In the genomic region with DNA sequence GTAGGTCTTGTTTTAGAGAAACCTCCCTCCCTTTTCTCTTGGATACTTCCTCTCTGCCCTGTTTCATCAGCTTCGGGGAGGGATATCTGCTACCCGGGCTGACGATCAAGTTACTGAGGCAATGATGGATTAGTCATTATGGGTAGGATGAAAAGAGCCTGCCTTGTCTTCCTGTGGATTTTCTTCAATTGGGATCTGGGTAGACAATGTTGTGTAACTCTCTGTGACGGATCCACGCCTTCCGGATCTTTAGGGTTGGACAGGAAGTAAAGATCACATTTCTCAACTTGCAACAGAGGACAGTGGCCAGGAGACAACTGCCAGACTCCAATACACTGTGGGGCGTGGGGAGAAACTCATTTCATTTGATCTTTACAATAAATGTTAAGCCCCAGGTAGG, we compare ENCODE assay signal across 10 cellular contexts. TPM values are rescaled to one million over a fixed set of nuclear protein-coding genes. Genes with fewer than 3 reads are reported as not detected.
DNase-seq lines count a peak whose midpoint lies in the region; ATAC-seq and TF ChIP-seq lines count a peak whose summit lies in the region.
"Had no signal": no experiment of that assay in that cellular context is flagged by ENCODE, and none has a peak within 500 bp of the region (broad histone marks: within the 10 kb centered on the region; RNA-seq: fewer than 3 reads in every experiment).

No MANE protein-coding gene starts in this region.

- ATAC-seq in right lobe of liver = peak; percentile 79 to 91 (median 90)

- H3K4me1 ChIP-seq in colonic mucosa (no peaks in the 10 kb centered on the region), right lobe of liver (no peaks in the 10 kb centered on the region)

- H3K4me3 ChIP-seq in colonic mucosa (no peak overlapping the region), right lobe of liver (no peak overlapping the region)

- H3K36me3 ChIP-seq in colonic mucosa (no peaks in the 10 kb centered on the region), right lobe of liver (no peaks in the 10 kb centered on the region)

- 19% methylated on average over 7 of the region's 7 CpGs for WGBS in right lobe of liver (ENCODE audit: insufficient coverage, low coverage, low lambda C conversion rate, missing lambda C conversion rate)

- H3K9me3 ChIP-seq in colonic mucosa = no peaks in the 10 kb centered on the region
- no peaks in the 10 kb centered on the region for H3K9me3 ChIP-seq in right lobe of liver

- H3K27me3 ChIP-seq in colonic mucosa (no peaks in the 10 kb centered on the region), right lobe of liver (no peaks in the 10 kb centered on the region)

- intact Hi-C loops in colonic mucosa (cut with DNase I) (no loop called here), right lobe of liver (cut with DNase I) (no loop called here)

- no peak overlapping the region for H3K9ac ChIP-seq in colonic mucosa (ENCODE audit: low read depth in 2 of 2, low read length in 2 of 2)

- H3K27ac ChIP-seq in colonic mucosa = peak overlapping the region; percentile 12
- H3K27ac ChIP-seq in right lobe of liver = no peak overlapping the region
- H3K27ac ChIP-seq: C4-2B had no signal

- peak; percentile 44 for DNase-seq in AG08396 (ENCODE audit: low spot score)
- peak; percentile 97 for DNase-seq in MV-4-11 (lab: John Stamatoyannopoulos, UW)
- peak; percentile 42 for DNase-seq in colonic mucosa
- no peak for DNase-seq in right lobe of liver
- DNase-seq in NCI-H1930 (lab: John Stamatoyannopoulos, UW) = no peak
- no peak for DNase-seq in superior temporal gyrus (ENCODE audit: extremely low spot score)
- DNase-seq in NCI-H82 treated with DMSO at 0.1 percent for 48 hours (lab: John Stamatoyannopoulos, UW; ENCODE audit: unreplicated experiment) = no peak
- no peak for DNase-seq in GM19240 (ENCODE audit: insufficient read length, low spot score)

- no peak for TF ChIP-seq CTCF in colonic mucosa (IDR thresholded peaks at IDR 0.05)
- no peak for TF ChIP-seq CTCF in right lobe of liver (IDR thresholded peaks at IDR 0.05)

- TF ChIP-seq POLR2A in right lobe of liver (IDR thresholded peaks at IDR 0.05) = no peak

RNA-seq across cellular contexts. Expression of a gene that starts 11.3 kb away (rescaled TPM):
- total RNA-seq in colonic mucosa = 1 to 10 TPM; 2.7 to 5.6 TPM
- under 1 TPM in 1 of 6 experiments, not detected in 5; 0.02 TPM for total RNA-seq in right lobe of liver

RNA-seq across cellular contexts. Expression of a gene that starts 29.3 kb away (rescaled TPM):
- total RNA-seq in colonic mucosa = 100 to 1,000 TPM; 107 to 142 TPM
- not detected for total RNA-seq in right lobe of liver
- total RNA-seq: pulmonary artery endothelial cell had no signal

RNA-seq across cellular contexts. Expression of a gene that starts 42.1 kb away (rescaled TPM):
- total RNA-seq in colonic mucosa = 10 to 100 TPM; 39.7 to 50.9 TPM
- total RNA-seq in right lobe of liver = 10 to 100 TPM in 5 of 6 experiments, 1 to 10 TPM in 1; 9.4 to 15.5 (median 12.8) TPM

RNA-seq across cellular contexts. Expression of a gene that starts 49.5 kb away (rescaled TPM):
- total RNA-seq in colonic mucosa = 1 to 10 TPM; 4.7 to 6.3 TPM
- 1 to 10 TPM in 5 of 6 experiments, under 1 TPM in 1; 0.98 to 2.1 (median 1.7) TPM for total RNA-seq in right lobe of liver

RNA-seq across cellular contexts. Expression of a gene that starts 59.6 kb away (rescaled TPM):
- total RNA-seq in colonic mucosa = 100 to 1,000 TPM in 1 of 2 donors, 10 to 100 TPM in 1; 73.5 to 111 TPM
- total RNA-seq in right lobe of liver = 10 to 100 TPM; 33.4 to 46.5 (median 42.4) TPM

Comparison
In these comparisons a context has a peak if more than half of its experiments do, and no peak if none do; other contexts are left out.
1. DNase-seq: peak in AG08396 (single experiment), MV-4-11 (single experiment) and colonic mucosa (single experiment); none in right lobe of liver (0 of 3), NCI-H1930 (0 of 2), superior temporal gyrus (single experiment), NCI-H82 treated with DMSO at 0.1 percent for 48 hours (single experiment) and GM19240 (single experiment).
2. RNA of a gene that starts 29.3 kb away (total RNA-seq): 107 to 142 TPM in colonic mucosa; not detected in right lobe of liver; every median in the first group is over 10 times any median in the second.